Comparison of ENCODE assay signal across 8 cellular contexts in genomic region chr22:23750744-23751440, GRCh38. TPM values are rescaled to one million over a fixed set of nuclear protein-coding genes. Genes with fewer than 3 reads are reported as not detected.
DNase-seq lines count a peak whose midpoint lies in the region; ATAC-seq, FAIRE-seq and TF ChIP-seq lines count a peak whose summit lies in the region.

Gene ZNF70 (minus strand): TSS chr22:23751112. CDS start chr22:23745140, 5,972 bp downstream.

- peaks cover 17% of the 10 kb centered on the region for H3K4me1 Mint-ChIP-seq in activated CD4-positive, alpha-beta T cell treated with anti-CD3 and anti-CD28 coated beads, Interleukin-2, amount 10 ng/mL, durations not matched to agents 7 days and 5 days
- H3K4me1 Mint-ChIP-seq in dendritic cell treated with granulocyte-macrophage colony-stimulating factor and Interleukin-4, amounts not matched to agents 40 ng/mL and 50 ng/mL, for 4 days (ENCODE audit: low read depth), result peaks cover 56% of the 10 kb centered on the region

- intact Hi-C loops in dendritic cell treated with granulocyte-macrophage colony-stimulating factor and Interleukin-4, amounts not matched to agents 40 ng/mL and 50 ng/mL, for 4 days (cut with micrococcal nuclease), result no loop called here

- TF ChIP-seq CTCF in A549 (IDR thresholded peaks at IDR 0.05), result 0 out of 3 replicates have a peak, but pooled peaks have one; percentile 10
- TF ChIP-seq CTCF in liver (IDR thresholded peaks at IDR 0.05; ENCODE audit: low read depth, low read length, missing input control), result no peak

- H3K4me2 ChIP-seq in A549, result peak within 1 kb of the TSS; percentile 94

- H3K4me3 Mint-ChIP-seq in activated CD4-positive, alpha-beta T cell treated with anti-CD3 and anti-CD28 coated beads, Interleukin-2, amount 10 ng/mL, durations not matched to agents 7 days and 5 days, result peak within 1 kb of the TSS; percentile 79
- H3K4me3 Mint-ChIP-seq in dendritic cell treated with granulocyte-macrophage colony-stimulating factor and Interleukin-4, amounts not matched to agents 40 ng/mL and 50 ng/mL, for 4 days, result peak within 1 kb of the TSS; percentile 86

- H3K27me3 ChIP-seq in liver (ENCODE audit: control insufficient read depth in 4 of 4, insufficient read depth in 4 of 4, low read length in 3 of 4), result no peaks in the 10 kb centered on the region

- ATAC-seq in A549, result peak; percentile 88 to 94
- peak; percentile 77 for ATAC-seq in GM18511 (IDR thresholded peaks at IDR 0.05; ENCODE audit: unreplicated experiment)
- peak; percentile 80 for ATAC-seq in HG03108 (IDR thresholded peaks at IDR 0.05; ENCODE audit: unreplicated experiment)

- peak within 1 kb of the TSS; percentile 73 for H3K27ac Mint-ChIP-seq in activated CD4-positive, alpha-beta T cell treated with anti-CD3 and anti-CD28 coated beads, Interleukin-2, amount 10 ng/mL, durations not matched to agents 7 days and 5 days
- H3K27ac Mint-ChIP-seq in dendritic cell treated with granulocyte-macrophage colony-stimulating factor and Interleukin-4, amounts not matched to agents 40 ng/mL and 50 ng/mL, for 4 days, result peak within 1 kb of the TSS; percentile 92

- DNase-seq in A549 (ENCODE audit: low read depth in 1 of 2, low spot score in 1 of 2), result peak; percentile 59 to 82
- DNase-seq in NCI-H510A treated with DMSO at 0.1 percent for 48 hours (lab: John Stamatoyannopoulos, UW), result peak; percentile 79
- DNase-seq in activated CD4-positive, alpha-beta T cell treated with anti-CD3 and anti-CD28 coated beads, Interleukin-2, amount 10 ng/mL, durations not matched to agents 7 days and 5 days, result peak; percentile 80
- DNase-seq in stimulated activated CD4-positive, alpha-beta T cell treated with anti-CD3 and anti-CD28 coated beads, Interleukin-4, amount 100 ng/mL, for 24 hours, result peak; percentile 79

- POLR2A ChIA-PET in A549 (lab: Yijun Ruan, JAX), result interaction anchor here (0.7 to 0.9 kb wide), 2 partner anchors 17 to 18 kb away, joined by 3 to 4 read pairs; partner anchors contain the start of gene CHCHD10
- POLR2A ChIA-PET in activated CD4-positive, alpha-beta T cell treated with anti-CD3 and anti-CD28 coated beads, Interleukin-2, amount 10 ng/mL, durations not matched to agents 7 days and 5 days (lab: Charles Lee), result interaction anchor here (0.7 kb wide), 1 partner anchor 613 kb away, joined by 3 read pairs; no protein-coding TSS in a partner anchor

- H3K36me3 Mint-ChIP-seq in activated CD4-positive, alpha-beta T cell treated with anti-CD3 and anti-CD28 coated beads, Interleukin-2, amount 10 ng/mL, durations not matched to agents 7 days and 5 days (ENCODE audit: low read depth), result no peaks in the 10 kb centered on the region
- peaks cover 10% of the 10 kb centered on the region for H3K36me3 Mint-ChIP-seq in dendritic cell treated with granulocyte-macrophage colony-stimulating factor and Interleukin-4, amounts not matched to agents 40 ng/mL and 50 ng/mL, for 4 days (ENCODE audit: low read depth)

- FAIRE-seq in A549 (lab: Jason Lieb, UNC), result no peak

- H3K9me3 ChIP-seq in A549 (no peaks in the 10 kb centered on the region), liver (ENCODE audit: control insufficient read depth in 4 of 4, low read length in 3 of 4) (no peaks in the 10 kb centered on the region)

- no peak for TF ChIP-seq RAD21 in A549 (conservative IDR thresholded peaks at IDR 0.05 in 1 of 2, IDR thresholded peaks at IDR 0.05 in 1 of 2)
- no peak for TF ChIP-seq RAD21 in liver (IDR thresholded peaks at IDR 0.05)

- H3K27ac ChIP-seq in A549 (peak within 1 kb of the TSS; percentile 96 to 99), liver (ENCODE audit: low read depth in 1 of 2, low read length in 2 of 2) (peak within 1 kb of the TSS; percentile 72 to 80)

- TF ChIP-seq EP300 in A549 (IDR thresholded peaks at IDR 0.05), result no peak

- H3K27me3 Mint-ChIP-seq in activated CD4-positive, alpha-beta T cell treated with anti-CD3 and anti-CD28 coated beads, Interleukin-2, amount 10 ng/mL, durations not matched to agents 7 days and 5 days, result no peaks in the 10 kb centered on the region
- no peaks in the 10 kb centered on the region for H3K27me3 Mint-ChIP-seq in dendritic cell treated with granulocyte-macrophage colony-stimulating factor and Interleukin-4, amounts not matched to agents 40 ng/mL and 50 ng/mL, for 4 days

- no peaks in the 10 kb centered on the region for H3K36me3 ChIP-seq in liver (ENCODE audit: control insufficient read depth in 4 of 4, insufficient read depth in 3 of 4, low read depth in 1 of 4, low read length in 3 of 4)

- no peaks in the 10 kb centered on the region for H3K9me3 Mint-ChIP-seq in activated CD4-positive, alpha-beta T cell treated with anti-CD3 and anti-CD28 coated beads, Interleukin-2, amount 10 ng/mL, durations not matched to agents 7 days and 5 days
- no peaks in the 10 kb centered on the region for H3K9me3 Mint-ChIP-seq in dendritic cell treated with granulocyte-macrophage colony-stimulating factor and Interleukin-4, amounts not matched to agents 40 ng/mL and 50 ng/mL, for 4 days

- H3K9ac ChIP-seq in liver (ENCODE audit: low read depth in 1 of 2, low read length in 2 of 2), result peak within 1 kb of the TSS; percentile 42 to 77

- TF ChIP-seq POLR2A in A549 (IDR thresholded peaks at IDR 0.05; ENCODE audit: low read length), result peak; percentile 6; the same call in 1 of the 2 replicates

- WGBS in A549 (ENCODE audit: missing lambda C conversion rate), result no CpG with 5 or more reads among the region's 76 CpGs
- under 1% methylated on average over 76 of the region's 76 CpGs for WGBS in liver

- H3K4me3 ChIP-seq in A549 (peak within 1 kb of the TSS; percentile 97), liver (ENCODE audit: low read depth in 1 of 3, low read length in 3 of 3) (peak within 1 kb of the TSS; percentile 72 to 84 (median 82))

- peaks cover 4% of the 10 kb centered on the region; the same call in 2 of the 3 replicates for H3K4me1 ChIP-seq in A549
- H3K4me1 ChIP-seq in liver (ENCODE audit: control insufficient read depth in 4 of 4, insufficient read depth in 4 of 4, low read length in 3 of 4), result peaks cover 0 to 10% (median 2%) of the 10 kb centered on the region in 4 donors

- CTCF ChIA-PET in A549 (lab: Yijun Ruan, JAX), result interaction anchor here (0.6 to 2.0 kb wide), 2 partner anchors 17 to 75 kb away, joined by 3 to 7 read pairs; partner anchors contain the start of gene CHCHD10
- CTCF ChIA-PET in activated CD4-positive, alpha-beta T cell treated with anti-CD3 and anti-CD28 coated beads, Interleukin-2, amount 10 ng/mL, durations not matched to agents 7 days and 5 days (lab: Charles Lee), result interaction anchor here (1.0 to 3.5 kb wide), 3 partner anchors 15 to 143 kb away, joined by 3 to 20 read pairs (median 4); partner anchors contain the start of genes CHCHD10 and MIF

TF ChIP-seq in A549, 52 proteins besides CTCF, POLR2A, EP300 and RAD21 (continues in another document):
- TF ChIP-seq HOXB13 (CRISPR knock-in tag; IDR thresholded peaks at IDR 0.05; ENCODE audit: low read depth) (no peak), RFX5 (IDR thresholded peaks at IDR 0.05) (peak; percentile 71), ZC3H11A (IDR thresholded peaks at IDR 0.05) (no peak), SREBF2 (IDR thresholded peaks at IDR 0.05) (no peak)
- TF ChIP-seq, protein P1, sequence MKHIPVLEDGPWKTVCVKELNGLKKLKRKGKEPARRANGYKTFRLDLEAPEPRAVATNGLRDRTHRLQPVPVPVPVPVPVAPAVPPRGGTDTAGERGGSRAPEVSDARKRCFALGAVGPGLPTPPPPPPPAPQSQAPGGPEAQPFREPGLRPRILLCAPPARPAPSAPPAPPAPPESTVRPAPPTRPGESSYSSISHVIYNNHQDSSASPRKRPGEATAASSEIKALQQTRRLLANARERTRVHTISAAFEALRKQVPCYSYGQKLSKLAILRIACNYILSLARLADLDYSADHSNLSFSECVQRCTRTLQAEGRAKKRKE (CRISPR knock-in tag; IDR thresholded peaks at IDR 0.05; ENCODE audit: low read depth), result no peak
- TF ChIP-seq, protein P2, sequence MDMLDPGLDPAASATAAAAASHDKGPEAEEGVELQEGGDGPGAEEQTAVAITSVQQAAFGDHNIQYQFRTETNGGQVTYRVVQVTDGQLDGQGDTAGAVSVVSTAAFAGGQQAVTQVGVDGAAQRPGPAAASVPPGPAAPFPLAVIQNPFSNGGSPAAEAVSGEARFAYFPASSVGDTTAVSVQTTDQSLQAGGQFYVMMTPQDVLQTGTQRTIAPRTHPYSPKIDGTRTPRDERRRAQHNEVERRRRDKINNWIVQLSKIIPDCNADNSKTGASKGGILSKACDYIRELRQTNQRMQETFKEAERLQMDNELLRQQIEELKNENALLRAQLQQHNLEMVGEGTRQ (IDR thresholded peaks at IDR 0.05), result no peak

TF ChIP-seq in liver, 16 proteins besides CTCF, POLR2A, EP300 and RAD21:
- TF ChIP-seq RXRA (IDR thresholded peaks at IDR 0.05), result no peak
- TF ChIP-seq HNF4A (conservative IDR thresholded peaks at IDR 0.05), result no peak
- TF ChIP-seq GABPA (IDR thresholded peaks at IDR 0.05 in 1 of 2, conservative IDR thresholded peaks at IDR 0.05 in 1 of 2), result peak in 1 of 2 donors; percentile 60
- TF ChIP-seq YY1 (IDR thresholded peaks at IDR 0.05), result peak; percentile 12

RNA-seq across cellular contexts. Expression of gene ZNF70, which starts in this region (rescaled TPM):
- polyA plus RNA-seq in A549 (2011; rRNA removed), result 0.88 and 2.1 TPM in 2 replicates
- 0.36 and 0.45 TPM in 2 replicates for polyA plus RNA-seq in A549 (2012; cell fraction: cytosol; rRNA removed)
- polyA plus RNA-seq in A549 (2012; cell fraction: nucleus; rRNA removed), result 0.78 and 1.6 TPM in 2 replicates
- polyA plus RNA-seq in A549 (2017; fragmentation: RNase III; extraction: RNeasy Plus Mini Kit Qiagen cat#74134 plus additional on column Dnase treatment), result 0.98 to 1.3 TPM (median 1.2 TPM) in 3 replicates
- 4.5 and 5.8 TPM in 2 replicates for polyA minus RNA-seq in A549 (2011; rRNA and poly(A)+ RNA removed)
- total RNA-seq in activated CD4-positive, alpha-beta T cell treated with anti-CD3 and anti-CD28 coated beads, Interleukin-2, amount 10 ng/mL, durations not matched to agents 7 days and 5 days, result 1 to 10 TPM; 1.9 to 2.0 TPM
- total RNA-seq in liver, result 1 to 10 TPM; 1.2 to 1.9 TPM
- polyA plus RNA-seq in liver, result under 1 TPM; 0.14 to 0.20 TPM

Comparison
In these comparisons a context has a peak if more than half of its experiments do, and no peak if none do; other contexts are left out.
1. Peak in every context shown above with its lines: DNase-seq, ATAC-seq, H3K4me3 ChIP-seq and H3K27ac ChIP-seq.